Comparison of ENCODE assay signal across 19 cellular contexts in the genomic region with DNA sequence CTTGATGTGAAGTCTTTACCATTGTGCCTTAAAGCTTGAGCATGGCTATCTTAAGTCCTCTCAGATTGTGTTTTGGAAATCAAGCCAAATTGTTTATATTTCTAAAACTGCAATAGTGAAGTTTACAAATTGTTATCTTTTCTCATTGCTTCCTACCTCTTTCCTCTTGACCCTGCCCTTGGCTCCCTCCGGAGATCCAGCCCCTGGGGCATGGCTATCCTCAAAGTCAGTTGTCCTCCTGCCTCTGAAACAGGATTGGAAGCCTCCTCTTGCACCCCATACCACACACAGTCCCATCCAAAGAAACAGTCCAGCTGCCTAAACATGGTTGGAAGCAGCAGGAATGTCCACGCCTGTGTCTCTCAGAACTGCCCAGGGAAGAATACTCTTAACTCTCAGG. TPM values are rescaled to one million over a fixed set of nuclear protein-coding genes. Genes with fewer than 3 reads are reported as not detected.
"Had no signal": no experiment of that assay in that cellular context is flagged by ENCODE, and none has a peak within 500 bp of the region (broad histone marks: within the 10 kb centered on the region; RNA-seq: fewer than 3 reads in every experiment).

No MANE protein-coding gene starts in this region.

- H3K4me2 ChIP-seq: hepatocyte, SK-N-SH had no signal

- H2AFZ ChIP-seq: hepatocyte had no signal

- H3K27ac Mint-ChIP-seq: activated CD4-positive, alpha-beta memory T cell treated with anti-CD3 and anti-CD28 coated beads, Interleukin-2, amount 10 ng/mL, durations not matched to agents 7 days and 5 days; dendritic cell treated with granulocyte-macrophage colony-stimulating factor and Interleukin-4, amounts not matched to agents 40 ng/mL and 50 ng/mL, for 4 days; immature natural killer cell; stimulated activated naive CD8-positive, alpha-beta T cell treated with anti-CD3 and anti-CD28 coated beads, Interleukin-15, amount 100 ng/mL, for 72 hours had no signal

- ATAC-seq: left lobe of liver; naive thymus-derived CD8-positive, alpha-beta T cell; stimulated activated naive CD8-positive, alpha-beta T cell treated with anti-CD3 and anti-CD28 coated beads, Interleukin-15, amount 100 ng/mL, for 72 hours had no signal

- H3K36me3 ChIP-seq: ovary, prostate gland, tibial artery had no signal

- H3K9ac ChIP-seq: SK-N-SH had no signal

- DNase-seq: activated CD4-positive, alpha-beta memory T cell treated with anti-CD3 and anti-CD28 coated beads, Interleukin-2, amount 10 ng/mL, durations not matched to agents 7 days and 5 days; activated naive CD4-positive, alpha-beta T cell treated with Interleukin-2 at 50 U/mL for 16 hours; anterior cingulate cortex; effector CD4-positive, alpha-beta T cell; foreskin melanocyte; glutamatergic neuron; immature natural killer cell; ovary; SK-N-SH; stimulated activated CD4-positive, alpha-beta T cell treated with anti-CD3 and anti-CD28 coated beads, Interleukin-4, amount 100 ng/mL, for 24 hours; stimulated activated naive CD8-positive, alpha-beta T cell treated with anti-CD3 and anti-CD28 coated beads, Interleukin-15, amount 100 ng/mL, for 72 hours; tibial artery had no signal

- H3K9me3 Mint-ChIP-seq: activated CD4-positive, alpha-beta memory T cell treated with anti-CD3 and anti-CD28 coated beads, Interleukin-2, amount 10 ng/mL, durations not matched to agents 7 days and 5 days; dendritic cell treated with granulocyte-macrophage colony-stimulating factor and Interleukin-4, amounts not matched to agents 40 ng/mL and 50 ng/mL, for 4 days; immature natural killer cell; naive thymus-derived CD8-positive, alpha-beta T cell had no signal

- H3K9me3 ChIP-seq: ovary, prostate gland, SK-N-SH, tibial artery had no signal

- H3K4me3 Mint-ChIP-seq: activated CD4-positive, alpha-beta memory T cell treated with anti-CD3 and anti-CD28 coated beads, Interleukin-2, amount 10 ng/mL, durations not matched to agents 7 days and 5 days; brain; dendritic cell treated with granulocyte-macrophage colony-stimulating factor and Interleukin-4, amounts not matched to agents 40 ng/mL and 50 ng/mL, for 4 days; immature natural killer cell; naive thymus-derived CD8-positive, alpha-beta T cell; stimulated activated naive CD8-positive, alpha-beta T cell treated with anti-CD3 and anti-CD28 coated beads, Interleukin-15, amount 100 ng/mL, for 72 hours had no signal

- H3K27me3 ChIP-seq: hepatocyte, ovary, tibial artery had no signal

- H3K27ac ChIP-seq: hepatocyte, ovary, prostate gland, tibial artery had no signal

- H3K27me3 Mint-ChIP-seq: naive thymus-derived CD8-positive, alpha-beta T cell; stimulated activated naive CD8-positive, alpha-beta T cell treated with anti-CD3 and anti-CD28 coated beads, Interleukin-15, amount 100 ng/mL, for 72 hours had no signal

- H3K4me1 Mint-ChIP-seq: immature natural killer cell had no signal

- H3K4me3 ChIP-seq: hepatocyte, lung, ovary, prostate gland, tibial artery had no signal

- H3K36me3 Mint-ChIP-seq: brain; immature natural killer cell; naive thymus-derived CD8-positive, alpha-beta T cell had no signal

RNA-seq across cellular contexts. Expression of a gene that starts 43.0 kb away (rescaled TPM):
- total RNA-seq: activated CD4-positive, alpha-beta memory T cell treated with anti-CD3 and anti-CD28 coated beads, Interleukin-2, amount 10 ng/mL, durations not matched to agents 7 days and 5 days; naive thymus-derived CD8-positive, alpha-beta T cell had no signal
- polyA plus RNA-seq: immature natural killer cell; naive thymus-derived CD8-positive, alpha-beta T cell had no signal
